15 cellular contexts compared by ENCODE assay signal in the genomic region with DNA sequence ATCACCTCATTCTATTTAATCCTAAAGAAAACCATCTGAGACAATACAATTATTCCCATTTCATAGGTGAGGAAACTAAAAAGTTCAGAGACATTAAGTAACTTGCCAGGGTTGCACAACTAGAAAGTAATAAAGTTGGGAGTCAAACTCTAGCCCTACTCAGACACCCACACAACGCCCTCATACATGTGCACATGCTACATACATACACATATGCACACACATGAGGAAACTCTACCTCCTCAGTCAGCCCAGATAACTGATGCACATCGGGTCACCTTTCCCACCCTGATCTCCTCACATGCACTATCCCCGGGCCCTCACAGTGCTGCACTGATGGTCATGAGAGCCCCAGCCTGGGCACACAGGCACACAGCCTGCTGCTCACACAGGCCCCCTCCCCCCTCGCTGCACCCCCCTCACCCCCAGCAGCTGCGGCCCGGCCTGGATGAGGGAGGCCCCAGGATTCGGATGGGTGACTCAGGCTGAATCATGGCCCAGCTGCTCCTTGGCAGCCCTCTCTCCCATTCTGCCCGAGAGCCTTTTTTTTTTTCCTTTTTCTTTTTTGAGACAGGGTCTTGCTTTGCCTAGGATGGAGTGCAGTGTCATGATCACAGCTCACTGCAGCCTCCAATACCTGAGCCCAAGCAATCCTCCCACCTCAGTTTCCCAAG. TPM values are rescaled to one million over a fixed set of nuclear protein-coding genes. Genes with fewer than 3 reads are reported as not detected.
DNase-seq lines count a peak whose midpoint lies in the region; TF ChIP-seq lines count a peak whose summit lies in the region.
"Had no signal": no experiment of that assay in that cellular context is flagged by ENCODE, and none has a peak within 500 bp of the region (broad histone marks: within the 10 kb centered on the region; RNA-seq: fewer than 3 reads in every experiment).

No MANE protein-coding gene starts in this region.

- H3K27me3 ChIP-seq in left ventricle myocardium inferior (ENCODE audit: low read depth) (peaks cover 90% of the 10 kb centered on the region), prostate gland (replicated peaks; ENCODE audit: insufficient read depth) (peaks cover 11% of the 10 kb centered on the region)

- intact Hi-C loops in left ventricle myocardium inferior (cut with micrococcal nuclease), result no loop called here
- intact Hi-C loops in prostate gland (cut with DNase I), result no loop called here

- WGBS in prostate gland, result 51% methylated on average over 8 of the region's 8 CpGs

- H3K9me3 ChIP-seq in left ventricle myocardium inferior (replicated peaks) (no peaks in the 10 kb centered on the region), prostate gland (no peaks in the 10 kb centered on the region)
- H3K9me3 ChIP-seq: colonic mucosa, heart left ventricle, lower lobe of right lung, pancreas had no signal

- TF ChIP-seq POLR2A in prostate gland (IDR thresholded peaks at IDR 0.05), result no peak

- DNase-seq in H4 (ENCODE audit: low spot score) (peak; percentile 69), RKO (ENCODE audit: low spot score) (peak; percentile 74), dermis blood vessel endothelial cell (peak; percentile 88), skeletal muscle cell (ENCODE audit: low read depth) (peak; percentile 50), occipital lobe (lab: John Stamatoyannopoulos, UW) (no peak), NCI-H82 (lab: John Stamatoyannopoulos, UW) (no peak), left ventricle myocardium inferior (no peak), prostate gland (ENCODE audit: low spot score) (no peak)
- DNase-seq: activated CD4-positive, alpha-beta T cell treated with anti-CD3 and anti-CD28 coated beads, Interleukin-2, amount 10 ng/mL, durations not matched to agents 7 days and 5 days; colonic mucosa; heart left ventricle; lower lobe of right lung; pancreas; stimulated activated CD4-positive, alpha-beta T cell treated with anti-CD3 and anti-CD28 coated beads, Interleukin-4, amount 100 ng/mL, for 24 hours; stimulated activated naive CD8-positive, alpha-beta T cell treated with anti-CD3 and anti-CD28 coated beads, Interleukin-15, amount 100 ng/mL, for 72 hours had no signal

- H3K27ac ChIP-seq in left ventricle myocardium inferior (replicated peaks) (no peak overlapping the region), prostate gland (no peak overlapping the region)
- H3K27ac ChIP-seq: colonic mucosa, heart left ventricle, lower lobe of right lung, pancreas had no signal

- TF ChIP-seq CTCF in left ventricle myocardium inferior (IDR thresholded peaks at IDR 0.05; ENCODE audit: borderline replicate concordance), result no peak
- TF ChIP-seq CTCF in prostate gland (IDR thresholded peaks at IDR 0.05), result no peak

- H3K4me3 ChIP-seq in skeletal muscle cell (ENCODE audit: low read depth, low read length) (no peak overlapping the region), left ventricle myocardium inferior (no peak overlapping the region), prostate gland (no peak overlapping the region)
- H3K4me3 ChIP-seq: colonic mucosa, heart left ventricle, lower lobe of right lung, pancreas had no signal

- no peaks in the 10 kb centered on the region for H3K36me3 ChIP-seq in left ventricle myocardium inferior
- no peaks in the 10 kb centered on the region for H3K36me3 ChIP-seq in prostate gland
- H3K36me3 ChIP-seq: colonic mucosa, heart left ventricle, lower lobe of right lung, pancreas had no signal

- H3K4me1 ChIP-seq in left ventricle myocardium inferior (peaks cover 23% of the 10 kb centered on the region), prostate gland (replicated peaks) (no peaks in the 10 kb centered on the region)
- H3K4me1 ChIP-seq: colonic mucosa had no signal

RNA-seq across cellular contexts. Expression of a gene that starts 5.0 kb away (rescaled TPM):
- total RNA-seq in H4 (2014; rRNA removed; shearing (Covaris generic)), result 11.7 and 14.0 TPM in 2 replicates
- total RNA-seq in dermis blood vessel endothelial cell (7.7 and 8.7 TPM in 2 replicates), occipital lobe (107 TPM), left ventricle myocardium inferior (0.58 TPM), prostate gland (1 to 10 TPM in 1 of 2 donors, under 1 TPM in 1; 0.14 to 6.6 TPM)

RNA-seq across cellular contexts. Expression of a gene that starts 15.4 kb away (rescaled TPM):
- 0.48 TPM in 1 of 2 replicates, not detected in the other for total RNA-seq in H4 (2014; rRNA removed; shearing (Covaris generic))
- total RNA-seq in dermis blood vessel endothelial cell (0.84 and 1.4 TPM in 2 replicates), occipital lobe (12.6 TPM), left ventricle myocardium inferior (0.44 TPM), prostate gland (not detected)
- total RNA-seq: activated CD4-positive, alpha-beta T cell treated with anti-CD3 and anti-CD28 coated beads, Interleukin-2, amount 10 ng/mL, durations not matched to agents 7 days and 5 days; colonic mucosa; lower lobe of right lung had no signal

RNA-seq across cellular contexts. Expression of a gene that starts 15.5 kb away (rescaled TPM):
- total RNA-seq in H4 (2014; rRNA removed; shearing (Covaris generic)), result not detected in 2 replicates
- total RNA-seq in dermis blood vessel endothelial cell (not detected in 2 replicates), occipital lobe (not detected), left ventricle myocardium inferior (not detected), prostate gland (1 to 10 TPM in 1 of 2 donors, not detected in 1; 1.6 TPM)
- total RNA-seq: activated CD4-positive, alpha-beta T cell treated with anti-CD3 and anti-CD28 coated beads, Interleukin-2, amount 10 ng/mL, durations not matched to agents 7 days and 5 days; colonic mucosa; heart left ventricle; lower lobe of right lung had no signal

RNA-seq across cellular contexts. Expression of a gene that starts 32.3 kb away (rescaled TPM):
- total RNA-seq in H4 (2014; rRNA removed; shearing (Covaris generic)), result 48.0 and 49.6 TPM in 2 replicates
- total RNA-seq in dermis blood vessel endothelial cell (51.2 and 53.6 TPM in 2 replicates), occipital lobe (27.1 TPM), left ventricle myocardium inferior (31.0 TPM), prostate gland (10 to 100 TPM; 17.6 to 38.1 TPM)

Comparison
In these comparisons a context has a peak if more than half of its experiments do, and no peak if none do; other contexts are left out.
1. DNase-seq: peak in H4 (single experiment), RKO (single experiment), dermis blood vessel endothelial cell (single experiment) and skeletal muscle cell (single experiment); none in occipital lobe (single experiment), NCI-H82 (single experiment), left ventricle myocardium inferior (single experiment) and prostate gland (single experiment).